In the genomic region with DNA sequence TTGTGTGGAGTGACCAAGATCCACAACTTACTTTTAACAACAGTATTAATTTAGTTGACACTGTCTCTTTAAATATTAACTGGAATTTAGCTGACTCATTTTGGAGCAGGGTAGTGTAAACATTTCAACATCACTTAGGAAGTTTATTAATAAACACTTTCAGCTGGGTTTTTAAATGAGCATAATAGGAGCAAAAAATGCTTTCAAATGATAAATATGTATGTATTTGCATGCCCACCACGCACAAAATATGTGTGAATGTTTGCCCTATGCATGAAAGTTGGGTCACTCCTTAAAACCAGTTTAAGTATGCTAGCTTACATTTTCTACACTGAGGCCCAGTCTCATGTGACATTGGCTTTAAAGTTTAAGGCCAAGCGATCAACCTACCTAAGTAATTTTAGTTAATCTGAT, we compare ENCODE assay signal across 8 cellular contexts. TPM values are rescaled to one million over a fixed set of nuclear protein-coding genes. Genes with fewer than 3 reads are reported as not detected.
DNase-seq lines count a peak whose midpoint lies in the region; ATAC-seq and TF ChIP-seq lines count a peak whose summit lies in the region.

No MANE protein-coding gene starts in this region.

- peaks cover 10 to 27% of the 10 kb centered on the region in 2 donors for H3K36me3 Mint-ChIP-seq in activated T-cell treated with anti-CD3 and anti-CD28 coated beads, Interleukin-2, amount 50 U/mL, for 72 hours (ENCODE audit: insufficient read depth in 2 of 2)

- peak overlapping the region; percentile 93 for H3K27ac Mint-ChIP-seq in activated T-cell treated with anti-CD3 and anti-CD28 coated beads, Interleukin-2, amount 50 U/mL, for 72 hours

- no peak for TF ChIP-seq CTCF in tibial artery (IDR thresholded peaks at IDR 0.05)

- peak overlapping the region; percentile 100 for H3K27ac ChIP-seq in angular gyrus (ENCODE audit: low read depth, low read length)
- peak overlapping the region; percentile 100 for H3K27ac ChIP-seq in layer of hippocampus (ENCODE audit: low read depth, low read length)
- peak overlapping the region; percentile 99 to 100 for H3K27ac ChIP-seq in tibial artery

- no peaks in the 10 kb centered on the region for H3K27me3 ChIP-seq in layer of hippocampus (ENCODE audit: control insufficient read depth, insufficient read depth, low read length)
- no peaks in the 10 kb centered on the region for H3K27me3 ChIP-seq in tibial artery

- H3K4me1 Mint-ChIP-seq in activated T-cell treated with anti-CD3 and anti-CD28 coated beads, Interleukin-2, amount 50 U/mL, for 72 hours (ENCODE audit: low read depth) = peaks cover 72% of the 10 kb centered on the region

- H3K27me3 Mint-ChIP-seq in activated T-cell treated with anti-CD3 and anti-CD28 coated beads, Interleukin-2, amount 50 U/mL, for 72 hours (ENCODE audit: low read depth) = no peaks in the 10 kb centered on the region

- intact Hi-C loops in tibial artery (cut with DNase I; ENCODE audit: low total_unique reads) = loop anchor here (5.0 to 10.0 kb wide), 2 partner anchors 233 to 1950 kb away; a partner anchor contains a TSS

- no peaks in the 10 kb centered on the region for H3K9me3 ChIP-seq in tibial artery

- DNase-seq in activated T-cell treated with anti-CD3 and anti-CD28 coated beads, Interleukin-2, amount 50 U/mL, for 72 hours = no peak
- no peak for DNase-seq in activated T-cell treated with anti-CD3 and anti-CD28 coated beads, Interleukin-2, amount 50 U/mL, for 1 hour
- DNase-seq in tibial artery (no peak), NCI-H1694 treated with DMSO at 0.1 percent for 48 hours (lab: John Stamatoyannopoulos, UW) (no peak), NCI-H1092 treated with DMSO at 0.1 percent for 48 hours (lab: John Stamatoyannopoulos, UW) (no peak)
- no peak for DNase-seq in activated effector memory CD4-positive, alpha-beta T cell treated with Interleukin-2 at 50 U/mL for 16 hours

- H3K4me3 ChIP-seq in tibial artery = peak overlapping the region; percentile 89 to 97

- H3K4me3 Mint-ChIP-seq in activated T-cell treated with anti-CD3 and anti-CD28 coated beads, Interleukin-2, amount 50 U/mL, for 72 hours = peak overlapping the region; percentile 94 to 98

- no peak for ATAC-seq in activated T-cell treated with anti-CD3 and anti-CD28 coated beads, Interleukin-2, amount 50 U/mL, for 72 hours (replicated peaks in 1 of 2)

- peaks cover 0 to 56% (median 36%) of the 10 kb centered on the region in 4 donors for H3K4me1 ChIP-seq in tibial artery

- H3K9me3 Mint-ChIP-seq in activated T-cell treated with anti-CD3 and anti-CD28 coated beads, Interleukin-2, amount 50 U/mL, for 72 hours = no peaks in the 10 kb centered on the region

- peaks cover 26 to 50% (median 50%) of the 10 kb centered on the region in 3 donors for H3K36me3 ChIP-seq in tibial artery

RNA-seq across cellular contexts. Expression of a gene that starts 2.9 kb away (rescaled TPM):
- 100 to 1,000 TPM; 116 to 117 TPM for total RNA-seq in activated T-cell treated with anti-CD3 and anti-CD28 coated beads, Interleukin-2, amount 50 U/mL, for 72 hours
